In genomic region chr1:219476716-219477115, GRCh38 we compare ENCODE assay signal across 15 cellular contexts.
DNase-seq lines count a peak whose midpoint lies in the region; ATAC-seq lines count a peak whose summit lies in the region.
"Had no signal": no experiment of that assay in that cellular context is flagged by ENCODE, and none has a peak within 500 bp of the region (broad histone marks: within the 10 kb centered on the region; RNA-seq: fewer than 3 reads in every experiment).

No MANE protein-coding gene starts in this region.

- DNase-seq in stimulated activated naive CD4-positive, alpha-beta T cell treated with Interleukin-2 at 50 U/mL for 16 hours (lab: John Stamatoyannopoulos, UW) = no peak
- DNase-seq in AG20443 (ENCODE audit: low spot score) (no peak), occipital lobe (lab: John Stamatoyannopoulos, UW) (no peak)
- DNase-seq in activated CD4-positive, CD25-positive, alpha-beta regulatory T cell (lab: John Stamatoyannopoulos, UW) = no peak
- DNase-seq: activated CD8-positive, alpha-beta memory T cell treated with anti-CD3 and anti-CD28 coated beads for 24 hours; aorta; CD8-positive, alpha-beta T cell; GOT3; head of caudate nucleus; RPMI8226; SW 1271 had no signal

- ATAC-seq in GM18511 (IDR thresholded peaks at IDR 0.05; ENCODE audit: unreplicated experiment) (peak; percentile 59), GM19463 (IDR thresholded peaks at IDR 0.05; ENCODE audit: unreplicated experiment) (peak; percentile 12), HG02759 (IDR thresholded peaks at IDR 0.05; ENCODE audit: unreplicated experiment) (peak; percentile 31), HG03378 (IDR thresholded peaks at IDR 0.05; ENCODE audit: unreplicated experiment) (peak; percentile 59)
- ATAC-seq: CD8-positive, alpha-beta T cell had no signal
